In the genomic region with DNA sequence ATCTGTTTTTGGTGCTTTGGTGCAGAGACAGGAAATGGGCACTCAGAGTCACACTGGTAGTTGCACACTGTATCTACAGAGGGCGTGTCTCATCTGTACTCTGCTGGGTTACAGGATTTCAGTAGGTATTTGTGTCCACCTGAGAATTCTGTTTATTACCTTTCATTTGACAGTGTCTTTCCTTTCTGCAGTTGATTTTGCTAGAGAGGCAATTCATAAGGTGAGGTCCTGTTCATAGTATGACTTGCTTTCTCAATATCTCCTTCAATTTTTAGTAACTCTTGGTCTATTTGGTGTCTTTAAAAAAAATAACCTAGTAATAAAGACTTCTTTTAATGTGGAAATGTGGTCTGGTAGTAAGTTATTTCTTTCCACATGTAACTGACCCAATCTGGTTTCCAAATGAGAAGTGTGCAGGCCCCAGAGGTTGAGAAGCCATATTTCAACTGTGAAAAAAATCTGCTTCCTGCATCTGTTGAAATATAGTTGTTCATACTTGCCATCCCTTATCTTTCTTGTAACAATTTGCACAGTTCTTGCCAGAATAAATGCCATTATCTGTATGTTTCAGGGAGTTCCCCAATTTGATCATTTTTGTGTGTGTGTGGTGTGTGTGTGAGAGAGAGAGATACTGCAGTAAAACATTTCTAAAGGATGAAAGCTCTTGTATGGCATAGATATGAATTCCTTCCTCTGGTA, we compare ENCODE assay signal across 9 cellular contexts.
DNase-seq lines count a peak whose midpoint lies in the region; ATAC-seq and TF ChIP-seq lines count a peak whose summit lies in the region.
"Had no signal": no experiment of that assay in that cellular context is flagged by ENCODE, and none has a peak within 500 bp of the region (broad histone marks: within the 10 kb centered on the region; RNA-seq: fewer than 3 reads in every experiment).

No MANE protein-coding gene starts in this region.

- peak; percentile 23 for TF ChIP-seq CTCF in GM12864 (IDR thresholded peaks at IDR 0.05; ENCODE audit: low read depth, low read length, missing control alignments)
- TF ChIP-seq CTCF in mammary epithelial cell (conservative IDR thresholded peaks at IDR 0.05 in 1 of 2, IDR thresholded peaks at IDR 0.05 in 1 of 2; ENCODE audit: extremely low read depth in 1 of 2, insufficient read depth in 1 of 2, low read depth in 1 of 2, low read length in 2 of 2): peak in 1 of 2 donors; percentile 12
- TF ChIP-seq CTCF in neural progenitor cell (IDR thresholded peaks at IDR 0.05): no peak
- TF ChIP-seq CTCF in osteocyte (IDR thresholded peaks at IDR 0.05): no peak

- in situ Hi-C loops in mammary epithelial cell (cut with MboI; ENCODE audit: low sequenced_read_pairs in 2 of 2): loop anchor here in 1 of 2 donors (10.0 kb wide), 1 partner anchor 454 kb away; no protein-coding TSS in a partner anchor

- no peaks in the 10 kb centered on the region for H3F3A ChIP-seq in neural progenitor cell (ENCODE audit: low read depth)

- no peaks in the 10 kb centered on the region for H3K79me2 ChIP-seq in mammary epithelial cell (ENCODE audit: insufficient read depth, low read length)
- no peaks in the 10 kb centered on the region for H3K79me2 ChIP-seq in neural progenitor cell (ENCODE audit: low read depth)
- no peaks in the 10 kb centered on the region for H3K79me2 ChIP-seq in Karpas-422 (ENCODE audit: low read length)

- POLR2A ChIA-PET in activated CD4-positive, alpha-beta memory T cell treated with anti-CD3 and anti-CD28 coated beads for 36 hours (lab: Charles Lee): no interaction called here

- H3K9me3 Mint-ChIP-seq in activated CD4-positive, alpha-beta memory T cell treated with anti-CD3 and anti-CD28 coated beads for 36 hours: no peaks in the 10 kb centered on the region
- H3K9me3 Mint-ChIP-seq in neural progenitor cell (no peaks in the 10 kb centered on the region), osteocyte (ENCODE audit: unreplicated experiment) (peaks cover 3% of the 10 kb centered on the region)

- H3K27ac ChIP-seq in mammary epithelial cell (ENCODE audit: insufficient read depth, low read depth, low read length) (no peak overlapping the region), neural progenitor cell (no peak overlapping the region), Karpas-422 (ENCODE audit: low read length) (no peak overlapping the region)

- H3K9me3 ChIP-seq in mammary epithelial cell (replicated peaks; ENCODE audit: insufficient read depth, low read length): no peaks in the 10 kb centered on the region
- no peaks in the 10 kb centered on the region for H3K9me3 ChIP-seq in neural progenitor cell (ENCODE audit: low read depth)
- H3K9me3 ChIP-seq in Karpas-422 (ENCODE audit: low read length): no peaks in the 10 kb centered on the region

- no peak overlapping the region for H3K9ac ChIP-seq in mammary epithelial cell (ENCODE audit: insufficient read depth, low read length)
- no peak overlapping the region for H3K9ac ChIP-seq in neural progenitor cell
- no peak overlapping the region for H3K9ac ChIP-seq in Karpas-422 (ENCODE audit: low read length)

- peaks cover 7% of the 10 kb centered on the region for H3K27me3 Mint-ChIP-seq in activated CD4-positive, alpha-beta memory T cell treated with anti-CD3 and anti-CD28 coated beads for 36 hours
- H3K27me3 Mint-ChIP-seq in neural progenitor cell (ENCODE audit: insufficient read depth, low read depth) (no peaks in the 10 kb centered on the region), osteocyte (ENCODE audit: unreplicated experiment) (no peaks in the 10 kb centered on the region)

- ATAC-seq in GM19452 (IDR thresholded peaks at IDR 0.05; ENCODE audit: unreplicated experiment) (peak; percentile 74), HG03159 (IDR thresholded peaks at IDR 0.05; ENCODE audit: unreplicated experiment) (peak; percentile 71)

- peaks cover 3% of the 10 kb centered on the region for H3K36me3 ChIP-seq in mammary epithelial cell (ENCODE audit: insufficient read depth, low read length)
- no peaks in the 10 kb centered on the region for H3K36me3 ChIP-seq in neural progenitor cell
- H3K36me3 ChIP-seq in Karpas-422 (ENCODE audit: insufficient read depth, low read length): no peaks in the 10 kb centered on the region

- H3K4me1 Mint-ChIP-seq in activated CD4-positive, alpha-beta memory T cell treated with anti-CD3 and anti-CD28 coated beads for 36 hours (ENCODE audit: low read depth): peaks cover 17% of the 10 kb centered on the region
- no peaks in the 10 kb centered on the region for H3K4me1 Mint-ChIP-seq in neural progenitor cell
- H3K4me1 Mint-ChIP-seq in osteocyte (ENCODE audit: unreplicated experiment): peaks cover 25% of the 10 kb centered on the region

- BruUV-seq in mammary epithelial cell (replicated peaks; lab: Mats Ljungman, UMichigan): no TSS peak

- dilution Hi-C loops in mammary epithelial cell (cut with HindIII; ENCODE audit: low sequenced_read_pairs): no loop called here

- CTCF ChIA-PET in activated CD4-positive, alpha-beta memory T cell treated with anti-CD3 and anti-CD28 coated beads for 36 hours (lab: Charles Lee): interaction anchor here (0.9 to 6.4 kb wide), 2 partner anchors 457 to 479 kb away, joined by 3 to 150 read pairs; no protein-coding TSS in a partner anchor
- CTCF ChIA-PET in mammary epithelial cell (lab: Charles Lee; ENCODE audit: low non-redundant PET): no interaction called here

- H3K36me3 Mint-ChIP-seq in activated CD4-positive, alpha-beta memory T cell treated with anti-CD3 and anti-CD28 coated beads for 36 hours: peaks cover under 1% of the 10 kb centered on the region
- H3K36me3 Mint-ChIP-seq in neural progenitor cell (no peaks in the 10 kb centered on the region), osteocyte (ENCODE audit: unreplicated experiment) (peaks cover 7% of the 10 kb centered on the region)

- H2AFZ ChIP-seq in mammary epithelial cell (ENCODE audit: low read depth, low read length): no peak overlapping the region
- H2AFZ ChIP-seq in neural progenitor cell (replicated peaks): no peak overlapping the region
- no peak overlapping the region for H2AFZ ChIP-seq in Karpas-422 (ENCODE audit: low read length)

- peak overlapping the region; percentile 16 for H3K27ac Mint-ChIP-seq in activated CD4-positive, alpha-beta memory T cell treated with anti-CD3 and anti-CD28 coated beads for 36 hours
- H3K27ac Mint-ChIP-seq in neural progenitor cell (no peak overlapping the region), osteocyte (ENCODE audit: unreplicated experiment) (no peak overlapping the region)

- no peak overlapping the region for H3K4me3 Mint-ChIP-seq in activated CD4-positive, alpha-beta memory T cell treated with anti-CD3 and anti-CD28 coated beads for 36 hours
- H3K4me3 Mint-ChIP-seq in neural progenitor cell (no peak overlapping the region), osteocyte (ENCODE audit: unreplicated experiment) (no peak overlapping the region)

- peaks cover 8% of the 10 kb centered on the region for H3K4me1 ChIP-seq in mammary epithelial cell (ENCODE audit: insufficient read depth, low read length)
- no peaks in the 10 kb centered on the region for H3K4me1 ChIP-seq in neural progenitor cell
- no peaks in the 10 kb centered on the region for H3K4me1 ChIP-seq in Karpas-422 (ENCODE audit: low read length)

- H3K4me2 ChIP-seq in mammary epithelial cell (ENCODE audit: insufficient read depth, low read depth, low read length) (no peak overlapping the region), neural progenitor cell (no peak overlapping the region), Karpas-422 (ENCODE audit: low read depth, low read length, poor library complexity, severe bottlenecking) (no peak overlapping the region)

- H3K9me2 ChIP-seq in Karpas-422 (replicated peaks; ENCODE audit: insufficient read depth, low read length): no peaks in the 10 kb centered on the region

- 100% methylated on average over 1 of the region's 1 CpG for WGBS in mammary epithelial cell (ENCODE audit: low coverage, missing lambda C conversion rate)

- H3K27me3 ChIP-seq in mammary epithelial cell (ENCODE audit: insufficient read depth, low read length) (no peaks in the 10 kb centered on the region), neural progenitor cell (no peaks in the 10 kb centered on the region), Karpas-422 (ENCODE audit: low read length) (no peaks in the 10 kb centered on the region)

- intact Hi-C loops in activated CD4-positive, alpha-beta memory T cell treated with anti-CD3 and anti-CD28 coated beads for 36 hours (cut with micrococcal nuclease): loop anchor here (1.0 to 10.0 kb wide), 6 partner anchors 17 to 1011 kb away; no protein-coding TSS in a partner anchor
- intact Hi-C loops in mammary epithelial cell (cut with micrococcal nuclease): loop anchor here (10.0 kb wide), 1 partner anchor 1014 kb away; no protein-coding TSS in a partner anchor

- no peaks in the 10 kb centered on the region for H4K20me1 ChIP-seq in mammary epithelial cell (ENCODE audit: insufficient read depth, low read length)
- H4K20me1 ChIP-seq in neural progenitor cell (ENCODE audit: low read depth): no peaks in the 10 kb centered on the region
- no peaks in the 10 kb centered on the region for H4K20me1 ChIP-seq in Karpas-422 (ENCODE audit: insufficient read depth, low read depth, low read length)

- no peak overlapping the region for H3K4me3 ChIP-seq in GM12864 (ENCODE audit: low read depth, low read length)
- H3K4me3 ChIP-seq in mammary epithelial cell (replicated peaks in 1 of 3; ENCODE audit: insufficient read depth in 1 of 3, low read depth in 2 of 3, low read length in 3 of 3): no peak overlapping the region
- H3K4me3 ChIP-seq in neural progenitor cell: no peak overlapping the region
- no peak overlapping the region for H3K4me3 ChIP-seq in Karpas-422 (ENCODE audit: low read length)

- no peak for DNase-seq in GM12864 (ENCODE audit: low read depth)
- DNase-seq in activated CD4-positive, alpha-beta memory T cell treated with anti-CD3 and anti-CD28 coated beads for 36 hours: peak; percentile 24
- DNase-seq in mammary epithelial cell: no peak
- DNase-seq in neural progenitor cell (ENCODE audit: low spot score): no peak
- DNase-seq in Karpas-422: no peak
- DNase-seq in osteocyte (ENCODE audit: extremely low spot score, unreplicated experiment): no peak
- DNase-seq: NCI-H82 had no signal
